In genomic region chr6:23656826-23657225, GRCh38 we compare ENCODE assay signal across 15 cellular contexts.
DNase-seq lines count a peak whose midpoint lies in the region; ATAC-seq and TF ChIP-seq lines count a peak whose summit lies in the region.
"Had no signal": no experiment of that assay in that cellular context is flagged by ENCODE, and none has a peak within 500 bp of the region (broad histone marks: within the 10 kb centered on the region; RNA-seq: fewer than 3 reads in every experiment).

No MANE protein-coding gene starts in this region.

- H3K9me3 ChIP-seq in SK-N-SH, result no peaks in the 10 kb centered on the region
- H3K9me3 ChIP-seq in neural progenitor cell (ENCODE audit: low read depth), result no peaks in the 10 kb centered on the region
- H3K9me3 ChIP-seq: SJCRH30 had no signal

- ATAC-seq in SK-N-SH treated with all-trans-retinoic acid at 6 μM for 48 hours, result no peak
- no peak for ATAC-seq in activated CD4-positive, CD25-positive, alpha-beta regulatory T cell treated with anti-CD3 and anti-CD28 coated beads, Interleukin-2, amount 50 U/mL, for 24 hours
- ATAC-seq in GM21360 (IDR thresholded peaks at IDR 0.05; ENCODE audit: unreplicated experiment), result no peak

- H3K27me3 ChIP-seq in SK-N-SH (ENCODE audit: insufficient read depth) (no peaks in the 10 kb centered on the region), neural progenitor cell (no peaks in the 10 kb centered on the region)
- H3K27me3 ChIP-seq: SJCRH30 had no signal

- peaks cover 0 to 30% of the 10 kb centered on the region in 2 experiments; a peak in 2 of 4 replicates for H3K4me1 ChIP-seq in SK-N-SH (ENCODE audit: control insufficient read depth in 1 of 2, insufficient read depth in 2 of 2, low read depth in 1 of 2, low read length in 1 of 2)
- H3K4me1 ChIP-seq in neural progenitor cell, result peaks cover 10% of the 10 kb centered on the region
- H3K4me1 ChIP-seq: SJCRH30 had no signal

- DNase-seq in SK-N-SH, result no peak
- DNase-seq in neural progenitor cell (ENCODE audit: low spot score), result peak; percentile 8
- DNase-seq in activated CD4-positive, alpha-beta T cell treated with anti-CD3 and anti-CD28 coated beads, Interleukin-2, amount 50 U/mL, for 4 hours, result no peak
- DNase-seq: CD4-positive, CD25-positive, alpha-beta regulatory T cell; EL; GF-D8; H9; HFFc6; Kasumi-1; NCI-H446; SJCRH30 had no signal

- H3K27ac Mint-ChIP-seq in brain, result peak overlapping the region in 4 of 5 experiments; percentile 91 to 95 (median 94)
- H3K27ac Mint-ChIP-seq in neural progenitor cell, result no peak overlapping the region
- H3K27ac Mint-ChIP-seq: CD4-positive, CD25-positive, alpha-beta regulatory T cell; H9; HFFc6 had no signal

- CTCF ChIA-PET in SK-N-SH (lab: Yijun Ruan, JAX), result interaction anchor here (0.7 to 7.1 kb wide), 4 partner anchors 133 to 1067 kb away, joined by 3 to 59 read pairs (median 4); no protein-coding TSS in a partner anchor

- no peak for TF ChIP-seq RAD21 in SK-N-SH (IDR thresholded peaks at IDR 0.05; ENCODE audit: low read length)

- no peak overlapping the region; a peak in 1 of 4 replicates for H3K4me3 ChIP-seq in SK-N-SH (ENCODE audit: low read depth in 2 of 2, low read length in 1 of 2)
- H3K4me3 ChIP-seq in neural progenitor cell, result no peak overlapping the region
- H3K4me3 ChIP-seq: SJCRH30 had no signal

- peak in 1 of 2 experiments; percentile 50; a peak in 1 of 4 replicates for TF ChIP-seq EP300 in SK-N-SH (IDR thresholded peaks at IDR 0.05; ENCODE audit: borderline replicate concordance in 1 of 2, low read depth in 1 of 2, low read length in 1 of 2)

- H3K36me3 Mint-ChIP-seq in brain (peaks cover 3% of the 10 kb centered on the region), neural progenitor cell (no peaks in the 10 kb centered on the region)
- H3K36me3 Mint-ChIP-seq: CD4-positive, CD25-positive, alpha-beta regulatory T cell had no signal

- H3K9ac ChIP-seq in SK-N-SH (no peak overlapping the region), neural progenitor cell (no peak overlapping the region)

- H3K27ac ChIP-seq in SK-N-SH (ENCODE audit: low read depth in 2 of 2, low read length in 1 of 2) (peak overlapping the region in 1 of 2 experiments; percentile 96; a peak in 2 of 4 replicates), neural progenitor cell (no peak overlapping the region)
- H3K27ac ChIP-seq: SJCRH30 had no signal

- H3K79me2 ChIP-seq in SK-N-SH (ENCODE audit: insufficient read depth) (no peaks in the 10 kb centered on the region), neural progenitor cell (ENCODE audit: low read depth) (no peaks in the 10 kb centered on the region)

- H3K4me1 Mint-ChIP-seq in brain, result peaks cover 72% of the 10 kb centered on the region
- peaks cover 22% of the 10 kb centered on the region for H3K4me1 Mint-ChIP-seq in neural progenitor cell
- H3K4me1 Mint-ChIP-seq: CD4-positive, CD25-positive, alpha-beta regulatory T cell had no signal

- H3K36me3 ChIP-seq in SK-N-SH (replicated peaks in 1 of 2; ENCODE audit: control insufficient read depth in 1 of 2, insufficient read depth in 2 of 2, low read length in 1 of 2), result no peaks in the 10 kb centered on the region
- no peaks in the 10 kb centered on the region for H3K36me3 ChIP-seq in neural progenitor cell
- H3K36me3 ChIP-seq: SJCRH30 had no signal

- no peak for TF ChIP-seq CTCF in SK-N-SH (IDR thresholded peaks at IDR 0.05)
- no peak for TF ChIP-seq CTCF in brain (conservative IDR thresholded peaks at IDR 0.05)
- no peak for TF ChIP-seq CTCF in neural progenitor cell (IDR thresholded peaks at IDR 0.05)

- no peaks in the 10 kb centered on the region for H3K9me2 ChIP-seq in SK-N-SH

- POLR2A ChIA-PET in SK-N-SH (lab: Yijun Ruan, JAX), result interaction anchor here (0.6 to 1.3 kb wide), 3 partner anchors 45 to 200 kb away, joined by 3 to 5 read pairs (median 5); no protein-coding TSS in a partner anchor

- H3F3A ChIP-seq in SK-N-SH (replicated peaks; ENCODE audit: insufficient read depth), result no peaks in the 10 kb centered on the region
- H3F3A ChIP-seq in neural progenitor cell (ENCODE audit: low read depth), result no peaks in the 10 kb centered on the region

- H3K27me3 Mint-ChIP-seq in brain, result peaks cover 4% of the 10 kb centered on the region
- peaks cover 6% of the 10 kb centered on the region for H3K27me3 Mint-ChIP-seq in neural progenitor cell (ENCODE audit: insufficient read depth, low read depth)
- H3K27me3 Mint-ChIP-seq: CD4-positive, CD25-positive, alpha-beta regulatory T cell had no signal

- H3K4me2 ChIP-seq in SK-N-SH (no peak overlapping the region), neural progenitor cell (no peak overlapping the region)

- H3K4me3 Mint-ChIP-seq in brain, result peak overlapping the region in 3 of 5 experiments; percentile 41 to 72 (median 68)
- H3K4me3 Mint-ChIP-seq in neural progenitor cell, result no peak overlapping the region
- H3K4me3 Mint-ChIP-seq: CD4-positive, CD25-positive, alpha-beta regulatory T cell; H9; HFFc6 had no signal

- H4K20me1 ChIP-seq in SK-N-SH (ENCODE audit: insufficient read depth) (no peaks in the 10 kb centered on the region), neural progenitor cell (ENCODE audit: low read depth) (no peaks in the 10 kb centered on the region)

- H2AFZ ChIP-seq in SK-N-SH (ENCODE audit: low read depth), result no peak overlapping the region
- H2AFZ ChIP-seq in neural progenitor cell (replicated peaks), result no peak overlapping the region

- WGBS in SK-N-SH (ENCODE audit: low lambda C conversion rate), result 59% methylated on average over 4 of the region's 4 CpGs

- H3K9me3 Mint-ChIP-seq in brain, result peaks cover 0 to 8% (median 0%) of the 10 kb centered on the region in 5 experiments
- no peaks in the 10 kb centered on the region for H3K9me3 Mint-ChIP-seq in neural progenitor cell
- H3K9me3 Mint-ChIP-seq: H9 had no signal

TF ChIP-seq in SK-N-SH, 30 proteins besides CTCF, POLR2A, EP300 and RAD21:
- TF ChIP-seq POLR2AphosphoS5 (IDR thresholded peaks at IDR 0.05; ENCODE audit: low read depth, low read length) (no peak), FOXJ3 (CRISPR knock-in tag; IDR thresholded peaks at IDR 0.05) (0 out of 2 replicates have a peak, but pooled peaks have one; percentile 47), SMC3 (IDR thresholded peaks at IDR 0.05; ENCODE audit: low read depth, low read length) (no peak), MAX (IDR thresholded peaks at IDR 0.05; ENCODE audit: low read depth) (no peak), EZH2phosphoT487 (IDR thresholded peaks at IDR 0.05; ENCODE audit: borderline replicate concordance, low read depth) (no peak), GATA2 (CRISPR knock-in tag; IDR thresholded peaks at IDR 0.05) (peak; percentile 60), USF1 (IDR thresholded peaks at IDR 0.05; ENCODE audit: borderline replicate concordance, low read depth) (no peak)
TF ChIP-seq in SK-N-SH: peak in this region for 2.

TF ChIP-seq in SK-N-SH treated with all-trans-retinoic acid at 6 μM for 48 hours, 23 proteins besides CTCF, POLR2A, EP300 and RAD21:
- TF ChIP-seq RARB (CRISPR knock-in tag; IDR thresholded peaks at IDR 0.05) (no peak), SNAI2 (CRISPR knock-in tag; IDR thresholded peaks at IDR 0.05) (no peak), CSDC2 (CRISPR knock-in tag; IDR thresholded peaks at IDR 0.05) (no peak), TCF4 (CRISPR knock-in tag; IDR thresholded peaks at IDR 0.05; ENCODE audit: borderline replicate concordance) (no peak), PPARA (CRISPR knock-in tag; IDR thresholded peaks at IDR 0.05; ENCODE audit: borderline replicate concordance) (no peak), TOX (CRISPR knock-in tag; IDR thresholded peaks at IDR 0.05; ENCODE audit: borderline replicate concordance) (no peak), ARNTL (CRISPR knock-in tag; IDR thresholded peaks at IDR 0.05; ENCODE audit: borderline replicate concordance, low read depth) (no peak)
- TF ChIP-seq, protein P1, sequence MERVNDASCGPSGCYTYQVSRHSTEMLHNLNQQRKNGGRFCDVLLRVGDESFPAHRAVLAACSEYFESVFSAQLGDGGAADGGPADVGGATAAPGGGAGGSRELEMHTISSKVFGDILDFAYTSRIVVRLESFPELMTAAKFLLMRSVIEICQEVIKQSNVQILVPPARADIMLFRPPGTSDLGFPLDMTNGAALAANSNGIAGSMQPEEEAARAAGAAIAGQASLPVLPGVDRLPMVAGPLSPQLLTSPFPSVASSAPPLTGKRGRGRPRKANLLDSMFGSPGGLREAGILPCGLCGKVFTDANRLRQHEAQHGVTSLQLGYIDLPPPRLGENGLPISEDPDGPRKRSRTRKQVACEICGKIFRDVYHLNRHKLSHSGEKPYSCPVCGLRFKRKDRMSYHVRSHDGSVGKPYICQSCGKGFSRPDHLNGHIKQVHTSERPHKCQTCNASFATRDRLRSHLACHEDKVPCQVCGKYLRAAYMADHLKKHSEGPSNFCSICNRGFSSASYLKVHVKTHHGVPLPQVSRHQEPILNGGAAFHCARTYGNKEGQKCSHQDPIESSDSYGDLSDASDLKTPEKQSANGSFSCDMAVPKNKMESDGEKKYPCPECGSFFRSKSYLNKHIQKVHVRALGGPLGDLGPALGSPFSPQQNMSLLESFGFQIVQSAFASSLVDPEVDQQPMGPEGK (CRISPR knock-in tag; IDR thresholded peaks at IDR 0.05; ENCODE audit: borderline replicate concordance), result no peak
- TF ChIP-seq, protein P2, sequence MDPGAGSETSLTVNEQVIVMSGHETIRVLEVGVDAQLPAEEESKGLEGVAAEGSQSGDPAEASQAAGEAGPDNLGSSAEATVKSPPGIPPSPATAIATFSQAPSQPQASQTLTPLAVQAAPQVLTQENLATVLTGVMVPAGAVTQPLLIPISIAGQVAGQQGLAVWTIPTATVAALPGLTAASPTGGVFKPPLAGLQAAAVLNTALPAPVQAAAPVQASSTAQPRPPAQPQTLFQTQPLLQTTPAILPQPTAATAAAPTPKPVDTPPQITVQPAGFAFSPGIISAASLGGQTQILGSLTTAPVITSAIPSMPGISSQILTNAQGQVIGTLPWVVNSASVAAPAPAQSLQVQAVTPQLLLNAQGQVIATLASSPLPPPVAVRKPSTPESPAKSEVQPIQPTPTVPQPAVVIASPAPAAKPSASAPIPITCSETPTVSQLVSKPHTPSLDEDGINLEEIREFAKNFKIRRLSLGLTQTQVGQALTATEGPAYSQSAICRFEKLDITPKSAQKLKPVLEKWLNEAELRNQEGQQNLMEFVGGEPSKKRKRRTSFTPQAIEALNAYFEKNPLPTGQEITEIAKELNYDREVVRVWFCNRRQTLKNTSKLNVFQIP (CRISPR knock-in tag; IDR thresholded peaks at IDR 0.05; ENCODE audit: borderline replicate concordance, low read depth), result no peak
